12 cellular contexts compared by ENCODE assay signal in genomic region chr3:156586905-156587766, GRCh38. TPM values are rescaled to one million over a fixed set of nuclear protein-coding genes. Genes with fewer than 3 reads are reported as not detected.
A peak's percentile ranks its signal among the peaks of the same experiment; 100 is the strongest.
DNase-seq lines count a peak whose midpoint lies in the region; ATAC-seq, FAIRE-seq and TF ChIP-seq lines count a peak whose summit lies in the region.
"Had no signal": no experiment of that assay in that cellular context is flagged by ENCODE, and none has a peak within 500 bp of the region (broad histone marks: within the 10 kb centered on the region; RNA-seq: fewer than 3 reads in every experiment).

No MANE protein-coding gene starts in this region.

- DNase-seq in NB4 (ENCODE audit: low read depth) (peak; percentile 68), left lobe of liver (ENCODE audit: low spot score) (no peak), HTR-8/SVneo (ENCODE audit: insufficient read length, low spot score) (no peak), NCI-H345 (lab: John Stamatoyannopoulos, UW) (no peak)
- DNase-seq in activated CD4-positive, CD25-positive, alpha-beta regulatory T cell treated with anti-CD3 and anti-CD28 coated beads, Interleukin-2, amount 50 U/mL, for 72 hours = no peak
- no peak for DNase-seq in stimulated activated CD4-positive, alpha-beta T cell treated with anti-CD3 and anti-CD28 coated beads, Interleukin-12 subunit alpha, Interleukin-12 subunit beta, amount 100 ng/mL, for 4 hours
- DNase-seq: activated naive CD8-positive, alpha-beta T cell treated with anti-CD3 and anti-CD28 coated beads, Interleukin-2, amount 50 U/mL, for 24 hours; BE2C; endodermal cell; nucleus accumbens had no signal

- ATAC-seq in GM21723 (IDR thresholded peaks at IDR 0.05; ENCODE audit: unreplicated experiment) (peak; percentile 76), left lobe of liver (peak; percentile 77)
- ATAC-seq: activated naive CD8-positive, alpha-beta T cell treated with anti-CD3 and anti-CD28 coated beads, Interleukin-2, amount 50 U/mL, for 24 hours had no signal

- H3K4me3 ChIP-seq in DOHH2 (ENCODE audit: low read length) (no peak overlapping the region), NB4 (ENCODE audit: low read depth, low read length) (no peak overlapping the region)

- no peak for TF ChIP-seq POLR2A in NB4 (IDR thresholded peaks at IDR 0.05; ENCODE audit: extremely low read depth, insufficient read length)

- no peaks in the 10 kb centered on the region for H3K27me3 ChIP-seq in DOHH2 (ENCODE audit: control insufficient read depth, low read length)
- H3K27me3 ChIP-seq: BE2C had no signal

- TF ChIP-seq CTCF in DOHH2 (IDR thresholded peaks at IDR 0.05; ENCODE audit: low read depth, low read length, poor library complexity, severe bottlenecking) = no peak
- TF ChIP-seq CTCF in NB4 (IDR thresholded peaks at IDR 0.05; ENCODE audit: low read depth, low read length) = no peak

- H3K9me3 ChIP-seq in DOHH2 (ENCODE audit: control insufficient read depth, insufficient read depth, low read length) = no peaks in the 10 kb centered on the region
- H3K9me3 ChIP-seq: BE2C had no signal

- H3K36me3 ChIP-seq in DOHH2 (ENCODE audit: control insufficient read depth, low read length) = 0 out of 2 replicates have a peak, but pooled peaks cover 2% of the 10 kb centered on the region
- H3K36me3 ChIP-seq: BE2C had no signal

- no peaks in the 10 kb centered on the region for H3K79me2 ChIP-seq in DOHH2 (ENCODE audit: control insufficient read depth, low read length)

- H3K4me1 ChIP-seq in DOHH2 (ENCODE audit: control insufficient read depth, low read length) = peaks cover 66% of the 10 kb centered on the region
- H3K4me1 ChIP-seq: BE2C had no signal

- no peaks in the 10 kb centered on the region for H4K20me1 ChIP-seq in DOHH2 (ENCODE audit: control insufficient read depth, insufficient read depth, low read depth, low read length)

- peaks cover 6% of the 10 kb centered on the region for H3F3A ChIP-seq in DOHH2 (ENCODE audit: control insufficient read depth, insufficient read depth)

- peak overlapping the region; percentile 40 for H3K27ac ChIP-seq in DOHH2 (ENCODE audit: low read depth, low read length)

- H3K4me2 ChIP-seq in DOHH2 (ENCODE audit: low read length) = peak overlapping the region; percentile 29

- no peaks in the 10 kb centered on the region for H3K9me2 ChIP-seq in DOHH2 (replicated peaks; ENCODE audit: control insufficient read depth, low read length)

- no peak for FAIRE-seq in HTR-8/SVneo (lab: Jason Lieb, UNC)

RNA-seq across cellular contexts. Expression of gene SSR3, which starts 32.2 kb away (rescaled TPM):
- total RNA-seq in left lobe of liver = 116 TPM
